In genomic region chr12:111431772-111432171, GRCh38 we compare ENCODE assay signal across 8 cellular contexts. TPM values are rescaled to one million over a fixed set of nuclear protein-coding genes. Genes with fewer than 3 reads are reported as not detected.
DNase-seq lines count a peak whose midpoint lies in the region; ATAC-seq and TF ChIP-seq lines count a peak whose summit lies in the region.

No MANE protein-coding gene starts in this region.

- no peaks in the 10 kb centered on the region for H3K9me2 ChIP-seq in hepatocyte (replicated peaks; ENCODE audit: insufficient read depth)

- peak overlapping the region; percentile 81 for H3K27ac ChIP-seq in hepatocyte
- peak overlapping the region; percentile 89 to 95 (median 92) for H3K27ac ChIP-seq in spleen

- peaks cover 3% of the 10 kb centered on the region for H3K79me2 ChIP-seq in hepatocyte

- no peaks in the 10 kb centered on the region for H3K27me3 ChIP-seq in hepatocyte
- H3K27me3 ChIP-seq in spleen (replicated peaks in 1 of 7): no peaks in the 10 kb centered on the region

- peaks cover 35% of the 10 kb centered on the region for H3K36me3 Mint-ChIP-seq in T-helper 2 cell treated with Interferon-gamma antibody and Interleukin-4, amounts not matched to agents 5 μg/mL and 100 μg/mL, for 36 hours (ENCODE audit: low read depth)
- H3K36me3 Mint-ChIP-seq in activated CD4-positive, alpha-beta memory T cell treated with anti-CD3 and anti-CD28 coated beads for 36 hours: peaks cover 13% of the 10 kb centered on the region

- H3K4me2 ChIP-seq in hepatocyte: peak overlapping the region; percentile 37

- no peak for ATAC-seq in HG03280 (IDR thresholded peaks at IDR 0.05; ENCODE audit: unreplicated experiment)

- no peaks in the 10 kb centered on the region for H3K27me3 Mint-ChIP-seq in T-helper 2 cell treated with Interferon-gamma antibody and Interleukin-4, amounts not matched to agents 5 μg/mL and 100 μg/mL, for 36 hours (ENCODE audit: low read depth)
- H3K27me3 Mint-ChIP-seq in activated CD4-positive, alpha-beta memory T cell treated with anti-CD3 and anti-CD28 coated beads for 36 hours: no peaks in the 10 kb centered on the region

- H3K27ac Mint-ChIP-seq in T-helper 2 cell treated with Interferon-gamma antibody and Interleukin-4, amounts not matched to agents 5 μg/mL and 100 μg/mL, for 36 hours: peak overlapping the region; percentile 96
- H3K27ac Mint-ChIP-seq in activated CD4-positive, alpha-beta memory T cell treated with anti-CD3 and anti-CD28 coated beads for 36 hours: peak overlapping the region; percentile 57

- H3K9me3 ChIP-seq in hepatocyte (ENCODE audit: low read depth): no peaks in the 10 kb centered on the region
- H3K9me3 ChIP-seq in spleen: no peaks in the 10 kb centered on the region

- no peaks in the 10 kb centered on the region for H3K36me3 ChIP-seq in hepatocyte (replicated peaks; ENCODE audit: insufficient read depth, low read depth)
- peaks cover 0 to 19% (median 0%) of the 10 kb centered on the region in 6 donors for H3K36me3 ChIP-seq in spleen

- peak overlapping the region; percentile 79 for H3K4me3 Mint-ChIP-seq in T-helper 2 cell treated with Interferon-gamma antibody and Interleukin-4, amounts not matched to agents 5 μg/mL and 100 μg/mL, for 36 hours
- H3K4me3 Mint-ChIP-seq in activated CD4-positive, alpha-beta memory T cell treated with anti-CD3 and anti-CD28 coated beads for 36 hours: no peak overlapping the region

- CTCF ChIA-PET in activated CD4-positive, alpha-beta memory T cell treated with anti-CD3 and anti-CD28 coated beads for 36 hours (lab: Charles Lee): interaction anchor here (0.7 to 3.9 kb wide), 5 partner anchors 13 to 35 kb away, joined by 5 to 27 read pairs (median 21); partner anchors contain the start of gene SH2B3

- intact Hi-C loops in activated CD4-positive, alpha-beta memory T cell treated with anti-CD3 and anti-CD28 coated beads for 36 hours (cut with micrococcal nuclease): loop anchor here (10.0 kb wide), 1 partner anchor 657 kb away; no protein-coding TSS in a partner anchor
- intact Hi-C loops in spleen (cut with DNase I; ENCODE audit: low total_unique reads): no loop called here

- TF ChIP-seq CTCF in hepatocyte (IDR thresholded peaks at IDR 0.05; ENCODE audit: poor library complexity) (no peak), spleen (IDR thresholded peaks at IDR 0.05 in 8 of 11, conservative IDR thresholded peaks at IDR 0.05 in 3 of 11) (no peak)

- H3K4me1 ChIP-seq in hepatocyte (ENCODE audit: insufficient read depth) (peaks cover 34% of the 10 kb centered on the region), spleen (peaks cover 94 to 100% (median 100%) of the 10 kb centered on the region in 6 donors)

- POLR2A ChIA-PET in activated CD4-positive, alpha-beta memory T cell treated with anti-CD3 and anti-CD28 coated beads for 36 hours (lab: Charles Lee): interaction anchor here (2.8 kb wide), 1 partner anchor 13 kb away, joined by 29 read pairs; no protein-coding TSS in a partner anchor

- H4K20me1 ChIP-seq in hepatocyte (ENCODE audit: insufficient read depth, poor library complexity, severe bottlenecking): no peaks in the 10 kb centered on the region

- DNase-seq in T-helper 2 cell treated with Interferon-gamma antibody and Interleukin-4, amounts not matched to agents 5 μg/mL and 100 μg/mL, for 36 hours (ENCODE audit: low spot score): no peak
- no peak for DNase-seq in T-helper 2 cell
- DNase-seq in activated CD4-positive, alpha-beta memory T cell treated with anti-CD3 and anti-CD28 coated beads for 36 hours: no peak
- DNase-seq in hepatocyte (ENCODE audit: low spot score): no peak
- no peak for DNase-seq in spleen
- no peak for DNase-seq in KG1 (lab: John Stamatoyannopoulos, UW)
- no peak for DNase-seq in NCI-H774 (lab: John Stamatoyannopoulos, UW)

- H3K4me1 Mint-ChIP-seq in T-helper 2 cell treated with Interferon-gamma antibody and Interleukin-4, amounts not matched to agents 5 μg/mL and 100 μg/mL, for 36 hours (ENCODE audit: low read depth): peaks cover 85% of the 10 kb centered on the region
- H3K4me1 Mint-ChIP-seq in activated CD4-positive, alpha-beta memory T cell treated with anti-CD3 and anti-CD28 coated beads for 36 hours (ENCODE audit: low read depth): peaks cover 92% of the 10 kb centered on the region

- no peak overlapping the region for H2AFZ ChIP-seq in hepatocyte

- TF ChIP-seq POLR2A in spleen (IDR thresholded peaks at IDR 0.05): no peak

- WGBS in hepatocyte (ENCODE audit: low lambda C conversion rate, missing lambda C conversion rate): 68% methylated on average over 6 of the region's 6 CpGs
- 80 to 89% (median 84%) methylated on average over 6 of the region's 6 CpGs for WGBS in spleen, 5 donors

- H3K4me3 ChIP-seq in hepatocyte (no peak overlapping the region), spleen (no peak overlapping the region)

- no peaks in the 10 kb centered on the region for H3K9me3 Mint-ChIP-seq in T-helper 2 cell treated with Interferon-gamma antibody and Interleukin-4, amounts not matched to agents 5 μg/mL and 100 μg/mL, for 36 hours
- no peaks in the 10 kb centered on the region for H3K9me3 Mint-ChIP-seq in activated CD4-positive, alpha-beta memory T cell treated with anti-CD3 and anti-CD28 coated beads for 36 hours

RNA-seq across cellular contexts. Expression of gene SH2B3, which starts 26.0 kb away (rescaled TPM):
- total RNA-seq in activated CD4-positive, alpha-beta memory T cell treated with anti-CD3 and anti-CD28 coated beads for 36 hours: 10 to 100 TPM; 32.6 to 34.2 TPM
- 5.5 and 9.0 TPM in 2 replicates for total RNA-seq in hepatocyte
- polyA plus RNA-seq in hepatocyte: 4.7 and 5.3 TPM in 2 replicates
- total RNA-seq in spleen: 100 to 1,000 TPM in 1 of 7 donors, 10 to 100 TPM in 6; 72.6 to 105 (median 88.3) TPM
- polyA plus RNA-seq in spleen: 10 to 100 TPM; 11.5 to 25.5 (median 12.0) TPM
